In genomic region chr7:38330861-38331709, GRCh38 we compare ENCODE assay signal across 12 cellular contexts.
DNase-seq lines count a peak whose midpoint lies in the region; ATAC-seq and TF ChIP-seq lines count a peak whose summit lies in the region.
"Had no signal": no experiment of that assay in that cellular context is flagged by ENCODE, and none has a peak within 500 bp of the region (broad histone marks: within the 10 kb centered on the region; RNA-seq: fewer than 3 reads in every experiment).

No MANE protein-coding gene starts in this region.

- 59% methylated on average over 6 of the region's 9 CpGs for WGBS in SK-N-SH (ENCODE audit: low lambda C conversion rate)

- no peak overlapping the region for H3K4me3 ChIP-seq in SK-N-SH (ENCODE audit: low read depth in 2 of 2, low read length in 1 of 2)
- H3K4me3 ChIP-seq in epithelial cell of proximal tubule (ENCODE audit: low read depth, low read length), result no peak overlapping the region

- no peak overlapping the region for H3K27ac ChIP-seq in SK-N-SH (ENCODE audit: low read depth in 2 of 2, low read length in 1 of 2)

- H3K4me1 ChIP-seq in SK-N-SH (ENCODE audit: control insufficient read depth in 1 of 2, insufficient read depth in 2 of 2, low read depth in 1 of 2, low read length in 1 of 2), result peaks cover 0 to 2% of the 10 kb centered on the region in 2 experiments; a peak in 1 of 4 replicates

- no peaks in the 10 kb centered on the region for H3K36me3 ChIP-seq in SK-N-SH (replicated peaks in 1 of 2; ENCODE audit: control insufficient read depth in 1 of 2, insufficient read depth in 2 of 2, low read length in 1 of 2)

- TF ChIP-seq EP300 in SK-N-SH (IDR thresholded peaks at IDR 0.05; ENCODE audit: borderline replicate concordance in 1 of 2, low read depth in 1 of 2, low read length in 1 of 2), result no peak

- H3F3A ChIP-seq in SK-N-SH (replicated peaks; ENCODE audit: insufficient read depth), result no peaks in the 10 kb centered on the region

- no peaks in the 10 kb centered on the region for H3K9me2 ChIP-seq in SK-N-SH

- H3K27ac Mint-ChIP-seq in activated CD8-positive, alpha-beta memory T cell treated with anti-CD3 and anti-CD28 coated beads, Interleukin-2, amount 10 ng/mL, durations not matched to agents 7 days and 5 days, result peak overlapping the region; percentile 89

- H3K79me2 ChIP-seq in SK-N-SH (ENCODE audit: insufficient read depth), result no peaks in the 10 kb centered on the region

- peak; percentile 81 for DNase-seq in activated CD8-positive, alpha-beta memory T cell treated with anti-CD3 and anti-CD28 coated beads, Interleukin-2, amount 10 ng/mL, durations not matched to agents 7 days and 5 days
- DNase-seq in activated CD8-positive, alpha-beta memory T cell treated with anti-CD3 and anti-CD28 coated beads, Interleukin-2, amount 50 U/mL, for 4 hours, result no peak
- DNase-seq in SK-N-SH (no peak), epithelial cell of proximal tubule (ENCODE audit: low read depth) (no peak), A172 (ENCODE audit: low spot score) (no peak), GDM1 (lab: John Stamatoyannopoulos, UW) (no peak)
- DNase-seq in stimulated activated naive CD8-positive, alpha-beta T cell treated with anti-CD3 and anti-CD28 coated beads, Interleukin-15, Interleukin-2, amounts not matched to agents 100 U/mL and 50 U/mL, for 24 hours, result peak; percentile 40
- DNase-seq: activated effector memory CD4-positive, alpha-beta T cell treated with Interleukin-2 at 50 U/mL for 16 hours; NCI-H1105; stimulated activated CD4-positive, alpha-beta T cell treated with anti-CD3 and anti-CD28 coated beads, Interleukin-4, amount 100 ng/mL, for 4 hours had no signal

- no peak overlapping the region for H3K4me2 ChIP-seq in SK-N-SH

- H3K4me3 Mint-ChIP-seq in activated CD8-positive, alpha-beta memory T cell treated with anti-CD3 and anti-CD28 coated beads, Interleukin-2, amount 10 ng/mL, durations not matched to agents 7 days and 5 days, result peak overlapping the region; percentile 81

- no peak for TF ChIP-seq RAD21 in SK-N-SH (IDR thresholded peaks at IDR 0.05; ENCODE audit: low read length)

- CTCF ChIA-PET in activated CD8-positive, alpha-beta memory T cell treated with anti-CD3 and anti-CD28 coated beads, Interleukin-2, amount 10 ng/mL, durations not matched to agents 7 days and 5 days (lab: Charles Lee), result interaction anchor here (0.6 to 3.1 kb wide), 23 partner anchors 9 to 415 kb away, joined by 3 to 38 read pairs (median 5); partner anchors contain the start of gene SFRP4
- CTCF ChIA-PET in SK-N-SH (lab: Yijun Ruan, JAX), result interaction anchor here (0.8 to 3.5 kb wide), 10 partner anchors 8 to 430 kb away, joined by 3 to 22 read pairs (median 4); partner anchors contain the start of gene SFRP4

- H4K20me1 ChIP-seq in SK-N-SH (ENCODE audit: insufficient read depth), result no peaks in the 10 kb centered on the region

- peak; percentile 76 for ATAC-seq in activated CD8-positive, alpha-beta memory T cell treated with anti-CD3 and anti-CD28 coated beads, Interleukin-2, amount 10 ng/mL, durations not matched to agents 7 days and 5 days
- peak; percentile 44 for ATAC-seq in stimulated activated naive CD8-positive, alpha-beta T cell treated with anti-CD3 and anti-CD28 coated beads, Interleukin-15, Interleukin-2, amounts not matched to agents 100 U/mL and 50 U/mL, for 24 hours
- no peak for ATAC-seq in HG02678 (IDR thresholded peaks at IDR 0.05; ENCODE audit: unreplicated experiment)
- ATAC-seq: Right ventricle myocardium inferior had no signal

- H2AFZ ChIP-seq in SK-N-SH (ENCODE audit: low read depth), result no peak overlapping the region

- POLR2A ChIA-PET in SK-N-SH (lab: Yijun Ruan, JAX), result no interaction called here

- H3K36me3 Mint-ChIP-seq in activated CD8-positive, alpha-beta memory T cell treated with anti-CD3 and anti-CD28 coated beads, Interleukin-2, amount 10 ng/mL, durations not matched to agents 7 days and 5 days, result peaks cover 25% of the 10 kb centered on the region

- TF ChIP-seq CTCF in SK-N-SH (IDR thresholded peaks at IDR 0.05) (0 out of 2 replicates have a peak, but pooled peaks have one; percentile 12), epithelial cell of proximal tubule (conservative IDR thresholded peaks at IDR 0.05; ENCODE audit: low read depth, low read length) (peak; percentile 13)

- H3K9me3 Mint-ChIP-seq in activated CD8-positive, alpha-beta memory T cell treated with anti-CD3 and anti-CD28 coated beads, Interleukin-2, amount 10 ng/mL, durations not matched to agents 7 days and 5 days (ENCODE audit: low read depth), result no peaks in the 10 kb centered on the region

- H3K9me3 ChIP-seq in SK-N-SH, result no peaks in the 10 kb centered on the region

- no peaks in the 10 kb centered on the region for H3K27me3 Mint-ChIP-seq in activated CD8-positive, alpha-beta memory T cell treated with anti-CD3 and anti-CD28 coated beads, Interleukin-2, amount 10 ng/mL, durations not matched to agents 7 days and 5 days

- no peak overlapping the region for H3K9ac ChIP-seq in SK-N-SH

- peaks cover 43% of the 10 kb centered on the region for H3K4me1 Mint-ChIP-seq in activated CD8-positive, alpha-beta memory T cell treated with anti-CD3 and anti-CD28 coated beads, Interleukin-2, amount 10 ng/mL, durations not matched to agents 7 days and 5 days

- H3K27me3 ChIP-seq in SK-N-SH (ENCODE audit: insufficient read depth), result no peaks in the 10 kb centered on the region

TF ChIP-seq in SK-N-SH, 30 proteins besides CTCF, POLR2A, EP300 and RAD21:
- TF ChIP-seq RCOR1 (IDR thresholded peaks at IDR 0.05; ENCODE audit: low read length) (no peak), USF1 (IDR thresholded peaks at IDR 0.05; ENCODE audit: borderline replicate concordance, low read depth) (no peak), GATA2 (CRISPR knock-in tag; IDR thresholded peaks at IDR 0.05) (no peak), MAX (IDR thresholded peaks at IDR 0.05; ENCODE audit: low read depth) (no peak)
TF ChIP-seq in SK-N-SH: peak in this region for 0.

Comparison
In these comparisons a context has a peak if more than half of its experiments do, and no peak if none do; other contexts are left out.
1. DNase-seq: peak in activated CD8-positive, alpha-beta memory T cell treated with anti-CD3 and anti-CD28 coated beads, Interleukin-2, amount 10 ng/mL, durations not matched to agents 7 days and 5 days (single experiment) and stimulated activated naive CD8-positive, alpha-beta T cell treated with anti-CD3 and anti-CD28 coated beads, Interleukin-15, Interleukin-2, amounts not matched to agents 100 U/mL and 50 U/mL, for 24 hours (single experiment); none in activated CD8-positive, alpha-beta memory T cell treated with anti-CD3 and anti-CD28 coated beads, Interleukin-2, amount 50 U/mL, for 4 hours (single experiment), SK-N-SH (single experiment), epithelial cell of proximal tubule (single experiment), A172 (single experiment) and GDM1 (single experiment).